12 cellular contexts compared by ENCODE assay signal in the genomic region with DNA sequence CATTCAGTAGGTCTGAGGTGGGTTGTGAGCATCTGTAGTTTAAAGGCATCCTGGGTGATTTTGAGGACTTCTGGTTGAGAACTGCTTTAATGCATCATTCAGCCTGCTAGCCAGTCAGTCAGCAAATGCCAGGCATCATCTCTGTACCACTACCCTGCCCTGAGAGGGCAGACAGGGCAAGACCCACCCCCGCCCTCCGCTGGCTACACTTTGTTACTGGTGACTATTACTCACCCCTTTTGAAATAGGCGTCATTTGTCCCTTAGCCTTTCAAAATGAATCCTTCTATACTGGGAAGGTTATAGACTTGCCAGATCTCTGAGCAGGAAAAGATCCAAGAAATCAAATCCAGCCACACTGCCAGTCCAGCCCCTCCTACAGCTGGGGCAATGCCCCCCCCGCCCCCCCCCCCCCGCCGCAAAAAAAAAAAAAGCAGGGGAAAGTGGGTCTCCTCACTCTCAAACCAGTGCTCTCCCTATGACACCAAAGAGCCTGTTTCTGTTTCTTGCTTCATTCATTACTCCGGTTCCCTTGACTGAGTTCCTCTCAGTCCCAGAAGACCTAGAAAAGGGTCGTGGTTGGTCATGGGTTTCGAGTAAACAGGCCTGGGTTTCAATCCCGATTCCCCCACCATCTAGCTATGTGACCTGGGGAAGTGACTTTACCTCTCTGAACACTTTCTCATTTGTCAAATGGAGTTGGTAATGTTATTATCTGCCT. TPM values are rescaled to one million over a fixed set of nuclear protein-coding genes. Genes with fewer than 3 reads are reported as not detected.
DNase-seq lines count a peak whose midpoint lies in the region; FAIRE-seq and TF ChIP-seq lines count a peak whose summit lies in the region.
"Had no signal": no experiment of that assay in that cellular context is flagged by ENCODE, and none has a peak within 500 bp of the region (broad histone marks: within the 10 kb centered on the region; RNA-seq: fewer than 3 reads in every experiment).

No MANE protein-coding gene starts in this region.

- no peak for TF ChIP-seq CTCF in keratinocyte (optimal IDR thresholded peaks at IDR 0.05 in 1 of 3, IDR thresholded peaks at IDR 0.05 in 1 of 3, conservative IDR thresholded peaks at IDR 0.05 in 1 of 3; ENCODE audit: extremely low read depth in 1 of 3, insufficient read depth in 2 of 3, low read length in 3 of 3)

- peak; percentile 24 for FAIRE-seq in GM12892 (lab: Jason Lieb, UNC)
- peak; percentile 44 for FAIRE-seq in keratinocyte (lab: Jason Lieb, UNC)

- H3K4me1 ChIP-seq in keratinocyte (ENCODE audit: control insufficient read depth, extremely low read depth, insufficient read depth, low read length), result peaks cover 8% of the 10 kb centered on the region

- dilution Hi-C loops in keratinocyte (cut with MboI; ENCODE audit: extremely low pct_ligation_motif_present, low sequenced_read_pairs), result no loop called here

- no peak for TF ChIP-seq POLR2A in GM12892 (IDR thresholded peaks at IDR 0.05; ENCODE audit: low read depth, low read length)

- H2AFZ ChIP-seq in keratinocyte (ENCODE audit: control insufficient read depth, low read length), result no peak overlapping the region

- H3K4me2 ChIP-seq in keratinocyte (ENCODE audit: control insufficient read depth, extremely low read depth, insufficient read depth, low read depth, low read length), result no peak overlapping the region

- DNase-seq in A172 (ENCODE audit: low spot score), result peak; percentile 40
- peak; percentile 60 for DNase-seq in GM12892 (ENCODE audit: insufficient read length)
- peak; percentile 38 for DNase-seq in SK-MEL-5 (ENCODE audit: low read depth, low spot score)
- DNase-seq in keratinocyte (ENCODE audit: low read depth, low spot score), result no peak
- no peak for DNase-seq in GF-D8 (lab: John Stamatoyannopoulos, UW)
- no peak for DNase-seq in LoVo (ENCODE audit: low spot score)
- no peak for DNase-seq in NCI-H1436 (lab: John Stamatoyannopoulos, UW)
- DNase-seq in NCI-H2081 treated with DMSO at 0.1 percent for 48 hours (lab: John Stamatoyannopoulos, UW), result no peak
- DNase-seq: cerebellar nuclear complex, hippocampal formation, naive B cell, NCI-H2227 treated with DMSO at 0.1 percent for 48 hours had no signal

- in situ Hi-C loops in SK-MEL-5 (cut with HindIII; ENCODE audit: low pct_unique_long_range_greater_than_20kb, low sequenced_read_pairs), result no loop called here

- H3K79me2 ChIP-seq in keratinocyte (ENCODE audit: control insufficient read depth, insufficient read depth, low read length), result peaks cover 3% of the 10 kb centered on the region

- H4K20me1 ChIP-seq in keratinocyte (ENCODE audit: control insufficient read depth, extremely low read depth, insufficient read depth, low read length), result no peaks in the 10 kb centered on the region

- H3K27me3 ChIP-seq in keratinocyte (ENCODE audit: control insufficient read depth, extremely low read depth, insufficient read depth, low read length), result no peaks in the 10 kb centered on the region

- H3K36me3 ChIP-seq in keratinocyte (ENCODE audit: control insufficient read depth in 2 of 2, extremely low read depth in 1 of 2, insufficient read depth in 2 of 2, low read length in 2 of 2), result peaks cover 12 to 17% of the 10 kb centered on the region in 2 experiments

- H3K9me3 ChIP-seq in keratinocyte (ENCODE audit: control insufficient read depth, low read depth, low read length), result no peaks in the 10 kb centered on the region

- H3K9me1 ChIP-seq in keratinocyte (ENCODE audit: control insufficient read depth, extremely low read depth, insufficient read depth, low read length), result no peaks in the 10 kb centered on the region

- H3K9ac ChIP-seq in keratinocyte (ENCODE audit: control insufficient read depth, extremely low read depth, insufficient read depth, low read length), result no peak overlapping the region

- no peak overlapping the region for H3K27ac ChIP-seq in keratinocyte (ENCODE audit: control insufficient read depth, insufficient read depth, low read length)

- no peak overlapping the region for H3K4me3 ChIP-seq in keratinocyte (ENCODE audit: control insufficient read depth in 2 of 3, extremely low read depth in 1 of 3, insufficient read depth in 2 of 3, low read depth in 1 of 3, low read length in 3 of 3)

RNA-seq across cellular contexts. Expression of gene SELENON, which starts 4.4 kb away (rescaled TPM):
- 21.7 and 28.4 TPM in 2 replicates for total RNA-seq in A172 (2014; rRNA removed; shearing (Covaris generic))
- 0.89 TPM for polyA plus RNA-seq in GM12892 (2012; ENCODE audit: missing spikeins)
- 38.3 and 45.1 TPM in 2 replicates for total RNA-seq in SK-MEL-5 (2014; rRNA removed; shearing (Covaris generic))
- polyA plus RNA-seq in SK-MEL-5 (2015; cell fraction: cytosol; rRNA removed), result 199 and 253 TPM in 2 replicates
- polyA plus RNA-seq in SK-MEL-5 (2015; cell fraction: nucleus; rRNA removed), result 54.8 and 89.7 TPM in 2 replicates
- 13.4 to 56.3 TPM (median 15.4 TPM) in 3 replicates for polyA plus RNA-seq in keratinocyte
- polyA plus RNA-seq in keratinocyte (2011; ENCODE audit: low read depth), result 1.7 TPM
- polyA plus RNA-seq in keratinocyte (2011; cell fraction: cytosol; rRNA removed), result 33.8 and 43.7 TPM in 2 replicates
- polyA plus RNA-seq in keratinocyte (2011; cell fraction: nucleus; rRNA removed), result 53.2 and 65.0 TPM in 2 replicates
- polyA plus RNA-seq in keratinocyte (2012; ENCODE audit: low replicate concordance), result 16.7 and 65.0 TPM in 2 replicates
- 22.0 to 167 TPM (median 24.1 TPM) in 3 replicates for polyA minus RNA-seq in keratinocyte
- polyA minus RNA-seq in keratinocyte (2011; cell fraction: cytosol; rRNA and poly(A)+ RNA removed), result 43.0 TPM
- polyA minus RNA-seq in keratinocyte (2011; cell fraction: nucleus; rRNA and poly(A)+ RNA removed), result 30.9 and 42.4 TPM in 2 replicates

RNA-seq across cellular contexts. Expression of gene MTFR1L, which starts 15.3 kb away (rescaled TPM):
- total RNA-seq in A172 (2014; rRNA removed; shearing (Covaris generic)), result 20.8 and 26.5 TPM in 2 replicates
- polyA plus RNA-seq in GM12892 (2012; ENCODE audit: missing spikeins), result 35.9 TPM
- 36.2 and 41.6 TPM in 2 replicates for total RNA-seq in SK-MEL-5 (2014; rRNA removed; shearing (Covaris generic))
- 43.5 and 44.2 TPM in 2 replicates for polyA plus RNA-seq in SK-MEL-5 (2015; cell fraction: cytosol; rRNA removed)
- 64.0 and 69.3 TPM in 2 replicates for polyA plus RNA-seq in SK-MEL-5 (2015; cell fraction: nucleus; rRNA removed)
- 31.6 to 37.3 TPM (median 32.6 TPM) in 3 replicates for polyA plus RNA-seq in keratinocyte
- polyA plus RNA-seq in keratinocyte (2011; ENCODE audit: low read depth), result 7.1 TPM
- polyA plus RNA-seq in keratinocyte (2011; cell fraction: cytosol; rRNA removed), result 30.3 and 30.6 TPM in 2 replicates
- 78.6 and 91.6 TPM in 2 replicates for polyA plus RNA-seq in keratinocyte (2011; cell fraction: nucleus; rRNA removed)
- polyA plus RNA-seq in keratinocyte (2012; ENCODE audit: low replicate concordance), result 26.6 TPM in 2 replicates
- polyA minus RNA-seq in keratinocyte, result 24.3 to 38.7 TPM (median 25.7 TPM) in 3 replicates
- polyA minus RNA-seq in keratinocyte (2011; cell fraction: cytosol; rRNA and poly(A)+ RNA removed), result 22.8 TPM
- 13.7 and 13.9 TPM in 2 replicates for polyA minus RNA-seq in keratinocyte (2011; cell fraction: nucleus; rRNA and poly(A)+ RNA removed)

RNA-seq across cellular contexts. Expression of gene AUNIP, which starts 54.9 kb away (rescaled TPM):
- total RNA-seq in A172 (2014; rRNA removed; shearing (Covaris generic)), result 4.8 and 4.9 TPM in 2 replicates
- 4.7 TPM for polyA plus RNA-seq in GM12892 (2012; ENCODE audit: missing spikeins)
- 6.6 and 7.0 TPM in 2 replicates for total RNA-seq in SK-MEL-5 (2014; rRNA removed; shearing (Covaris generic))
- polyA plus RNA-seq in SK-MEL-5 (2015; cell fraction: cytosol; rRNA removed), result 6.2 and 7.9 TPM in 2 replicates
- polyA plus RNA-seq in SK-MEL-5 (2015; cell fraction: nucleus; rRNA removed), result 5.2 and 5.8 TPM in 2 replicates
- polyA plus RNA-seq in keratinocyte, result 6.2 to 9.3 TPM (median 8.0 TPM) in 3 replicates
- 0.32 TPM for polyA plus RNA-seq in keratinocyte (2011; ENCODE audit: low read depth)
- polyA plus RNA-seq in keratinocyte (2011; cell fraction: cytosol; rRNA removed), result 4.4 and 8.9 TPM in 2 replicates
- polyA plus RNA-seq in keratinocyte (2011; cell fraction: nucleus; rRNA removed), result 5.5 and 6.3 TPM in 2 replicates
- 1.4 and 5.6 TPM in 2 replicates for polyA plus RNA-seq in keratinocyte (2012; ENCODE audit: low replicate concordance)
- 3.1 to 9.8 TPM (median 5.5 TPM) in 3 replicates for polyA minus RNA-seq in keratinocyte
- polyA minus RNA-seq in keratinocyte (2011; cell fraction: cytosol; rRNA and poly(A)+ RNA removed), result 4.2 TPM
- 2.6 and 3.2 TPM in 2 replicates for polyA minus RNA-seq in keratinocyte (2011; cell fraction: nucleus; rRNA and poly(A)+ RNA removed)

Comparison
In these comparisons a context has a peak if more than half of its experiments do, and no peak if none do; other contexts are left out.
1. DNase-seq: peak in A172 (single experiment), GM12892 (single experiment) and SK-MEL-5 (single experiment); none in keratinocyte (single experiment), GF-D8 (single experiment), LoVo (single experiment), NCI-H1436 (single experiment) and NCI-H2081 treated with DMSO at 0.1 percent for 48 hours (single experiment).